Comparison of ENCODE assay signal across 8 cellular contexts in the genomic region with DNA sequence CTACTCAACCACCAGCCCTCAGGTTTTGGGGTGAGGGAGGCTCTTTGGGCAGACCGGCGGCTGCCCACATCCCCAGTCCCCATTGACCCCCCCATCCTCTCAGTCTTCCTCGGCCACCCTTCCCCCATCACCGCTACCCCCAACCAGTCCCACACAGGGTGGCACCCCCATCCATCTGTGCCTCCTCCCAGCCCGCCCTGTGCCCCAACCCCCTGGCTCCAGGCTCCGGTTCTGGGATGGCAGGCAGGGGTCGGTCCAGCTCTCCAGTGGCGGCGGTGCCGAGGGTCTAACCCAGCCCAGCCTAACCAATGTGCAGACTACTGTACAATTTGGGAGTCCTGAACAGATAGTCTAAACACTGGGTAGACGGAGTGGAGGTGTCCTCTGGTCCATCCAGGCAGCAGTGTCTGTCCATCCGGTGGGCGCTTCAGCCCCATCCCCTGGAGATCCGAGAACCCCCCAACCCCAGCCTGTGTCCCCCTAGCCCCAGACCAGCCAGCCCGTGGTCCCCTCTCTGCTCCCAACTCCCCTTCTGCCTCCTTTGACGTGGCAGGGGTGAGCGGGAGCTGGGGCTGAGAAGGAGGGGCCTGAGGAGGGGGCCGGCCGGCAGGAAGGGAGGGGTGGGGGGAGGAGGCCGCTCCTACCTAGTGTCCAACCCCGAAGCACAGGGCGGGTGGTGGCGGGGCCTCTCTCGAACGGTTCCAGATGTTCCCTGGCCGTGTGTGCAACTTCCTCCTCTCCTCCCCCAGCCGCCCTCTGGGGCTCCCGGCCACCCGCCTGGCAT. TPM values are rescaled to one million over a fixed set of nuclear protein-coding genes. Genes with fewer than 3 reads are reported as not detected.
A peak's percentile ranks its signal among the peaks of the same experiment; 100 is the strongest.
DNase-seq lines count a peak whose midpoint lies in the region; ATAC-seq and TF ChIP-seq lines count a peak whose summit lies in the region.

No MANE protein-coding gene starts in this region.

- no peak overlapping the region for H3K27ac Mint-ChIP-seq in endodermal cell
- no peak overlapping the region for H3K27ac Mint-ChIP-seq in Calu3 (ENCODE audit: unreplicated experiment)
- H3K27ac Mint-ChIP-seq in activated naive CD4-positive, alpha-beta T cell treated with anti-CD3 and anti-CD28 coated beads, Interleukin-2, amount 50 U/mL, for 72 hours, result no peak overlapping the region

- peaks cover 9% of the 10 kb centered on the region for H3K36me3 ChIP-seq in endodermal cell (ENCODE audit: control insufficient read depth, insufficient read depth, low read length)
- H3K36me3 ChIP-seq in muscle layer of duodenum (ENCODE audit: control insufficient read depth in 1 of 2, insufficient read depth in 2 of 2, low read length in 2 of 2), result no peaks in the 10 kb centered on the region

- H3K4me3 ChIP-seq in AG09309 (ENCODE audit: control insufficient read depth, low read depth, low read length) (peak overlapping the region; percentile 76), endodermal cell (ENCODE audit: low read length) (no peak overlapping the region), muscle layer of duodenum (ENCODE audit: low read depth in 1 of 2, low read length in 2 of 2) (peak overlapping the region; percentile 19 to 30)

- H3K9me3 Mint-ChIP-seq in endodermal cell (no peaks in the 10 kb centered on the region), Calu3 (ENCODE audit: low read depth, unreplicated experiment) (no peaks in the 10 kb centered on the region)
- H3K9me3 Mint-ChIP-seq in activated naive CD4-positive, alpha-beta T cell treated with anti-CD3 and anti-CD28 coated beads, Interleukin-2, amount 50 U/mL, for 72 hours, result no peaks in the 10 kb centered on the region

- H3K4me3 Mint-ChIP-seq in endodermal cell (no peak overlapping the region), Calu3 (ENCODE audit: low read depth, unreplicated experiment) (no peak overlapping the region)

- CTCF ChIA-PET in Calu3 (lab: Charles Lee), result no interaction called here

- BruUV-seq in Calu3 (replicated peaks; lab: Mats Ljungman, UMichigan), result no TSS peak

- H3K9ac ChIP-seq in endodermal cell (ENCODE audit: extremely low read depth, low read length, poor library complexity, severe bottlenecking), result no peak overlapping the region

- H3K9me3 ChIP-seq in endodermal cell (ENCODE audit: control insufficient read depth, low read length) (no peaks in the 10 kb centered on the region), muscle layer of duodenum (ENCODE audit: control insufficient read depth in 1 of 2, low read length in 2 of 2) (no peaks in the 10 kb centered on the region)

- H3K4me1 ChIP-seq in endodermal cell (ENCODE audit: control insufficient read depth, insufficient read depth, low read length), result no peaks in the 10 kb centered on the region
- H3K4me1 ChIP-seq in muscle layer of duodenum (ENCODE audit: control insufficient read depth in 1 of 2, insufficient read depth in 2 of 2, low read length in 2 of 2), result peaks cover 4 to 18% of the 10 kb centered on the region in 2 donors

- H3K27me3 ChIP-seq in endodermal cell (ENCODE audit: control insufficient read depth, insufficient read depth, low read length, poor library complexity, severe bottlenecking), result no peaks in the 10 kb centered on the region
- no peaks in the 10 kb centered on the region for H3K27me3 ChIP-seq in muscle layer of duodenum (ENCODE audit: low read depth, low read length)

- intact Hi-C loops in Calu3 (cut with micrococcal nuclease; ENCODE audit: unreplicated experiment), result no loop called here

- H3K36me3 Mint-ChIP-seq in endodermal cell (ENCODE audit: low read depth) (no peaks in the 10 kb centered on the region), Calu3 (ENCODE audit: insufficient read depth, unreplicated experiment) (peaks cover 18% of the 10 kb centered on the region)
- no peaks in the 10 kb centered on the region for H3K36me3 Mint-ChIP-seq in activated naive CD4-positive, alpha-beta T cell treated with anti-CD3 and anti-CD28 coated beads, Interleukin-2, amount 50 U/mL, for 72 hours

- no peak for ATAC-seq in GM21367 (IDR thresholded peaks at IDR 0.05; ENCODE audit: unreplicated experiment)
- ATAC-seq in activated naive CD4-positive, alpha-beta T cell treated with anti-CD3 and anti-CD28 coated beads, Interleukin-2, amount 50 U/mL, for 72 hours, result no peak

- no peak overlapping the region for H3K27ac ChIP-seq in endodermal cell (ENCODE audit: low read depth, low read length)
- peak overlapping the region; percentile 16 for H3K27ac ChIP-seq in muscle layer of duodenum (ENCODE audit: low read length)

- TF ChIP-seq CTCF in AG09309 (IDR thresholded peaks at IDR 0.05; ENCODE audit: control insufficient read depth, insufficient read depth, low read depth, low read length, missing control alignments) (no peak), endodermal cell (conservative IDR thresholded peaks at IDR 0.05) (no peak), Calu3 (IDR thresholded peaks at IDR 0.05; ENCODE audit: unreplicated experiment) (no peak)

- H3K4me1 Mint-ChIP-seq in endodermal cell (peaks cover 2% of the 10 kb centered on the region), Calu3 (ENCODE audit: low read depth, unreplicated experiment) (no peaks in the 10 kb centered on the region)

- H3K27me3 Mint-ChIP-seq in endodermal cell (ENCODE audit: insufficient read depth) (peaks cover 12% of the 10 kb centered on the region), Calu3 (ENCODE audit: unreplicated experiment) (no peaks in the 10 kb centered on the region)

- DNase-seq in AG09309 (ENCODE audit: low read depth) (peak; percentile 72), NOMO-1 treated with DMSO at 0.1 percent for 48 hours (lab: John Stamatoyannopoulos, UW; ENCODE audit: unreplicated experiment) (peak; percentile 90), endodermal cell (peak; percentile 79), Calu3 (no peak)
- DNase-seq in effector CD4-positive, alpha-beta T cell, result no peak
- no peak for DNase-seq in activated naive CD4-positive, alpha-beta T cell treated with anti-CD3 and anti-CD28 coated beads, Interleukin-2, amount 50 U/mL, for 72 hours (ENCODE audit: low spot score in 2 of 2)

- WGBS in endodermal cell (ENCODE audit: insufficient coverage in 1 of 2, insufficient read length in 1 of 2), 2 experiments, result 76 to 80% methylated on average over 8 to 24 of the region's 29 CpGs

RNA-seq across cellular contexts. Expression of a gene that starts 31.2 kb away (rescaled TPM):
- total RNA-seq in endodermal cell (100 to 1,000 TPM in 1 of 2 donors, 10 to 100 TPM in 1; 91.9 to 101 TPM), Calu3 (2022) (69.6 and 77.2 TPM in 2 replicates)
- 50.7 TPM for polyA plus RNA-seq in endodermal cell (2013, experiment 1 of 2)
- 43.8 TPM for polyA plus RNA-seq in endodermal cell (2013, experiment 2 of 2)
- total RNA-seq in activated naive CD4-positive, alpha-beta T cell treated with anti-CD3 and anti-CD28 coated beads, Interleukin-2, amount 50 U/mL, for 72 hours, result 10 to 100 TPM; 46.2 to 54.3 TPM

RNA-seq across cellular contexts. Expression of a gene that starts 31.4 kb away (rescaled TPM):
- total RNA-seq in endodermal cell (10 to 100 TPM; 33.4 to 46.9 TPM), Calu3 (2022) (9.6 and 9.7 TPM in 2 replicates)
- 27.5 TPM for polyA plus RNA-seq in endodermal cell (2013, experiment 1 of 2)
- 28.4 TPM for polyA plus RNA-seq in endodermal cell (2013, experiment 2 of 2)
- 10 to 100 TPM; 15.6 to 16.9 TPM for total RNA-seq in activated naive CD4-positive, alpha-beta T cell treated with anti-CD3 and anti-CD28 coated beads, Interleukin-2, amount 50 U/mL, for 72 hours

RNA-seq across cellular contexts. Expression of a gene that starts 41.5 kb away (rescaled TPM):
- 100 to 1,000 TPM in 1 of 2 donors, 10 to 100 TPM in 1; 55.8 to 147 TPM for total RNA-seq in endodermal cell
- polyA plus RNA-seq in endodermal cell (2013, experiment 1 of 2), result 78.9 TPM
- polyA plus RNA-seq in endodermal cell (2013, experiment 2 of 2), result 83.8 TPM
- total RNA-seq in Calu3 (2022), result 30.8 and 40.0 TPM in 2 replicates
- 1 to 10 TPM; 1.6 to 5.1 TPM for total RNA-seq in activated naive CD4-positive, alpha-beta T cell treated with anti-CD3 and anti-CD28 coated beads, Interleukin-2, amount 50 U/mL, for 72 hours

RNA-seq across cellular contexts. Expression of a gene that starts 53.3 kb away (rescaled TPM):
- total RNA-seq in endodermal cell (100 to 1,000 TPM; 115 to 117 TPM), Calu3 (2022) (85.8 and 93.7 TPM in 2 replicates)
- 123 TPM for polyA plus RNA-seq in endodermal cell (2013, experiment 1 of 2)
- 111 TPM for polyA plus RNA-seq in endodermal cell (2013, experiment 2 of 2)
- total RNA-seq in activated naive CD4-positive, alpha-beta T cell treated with anti-CD3 and anti-CD28 coated beads, Interleukin-2, amount 50 U/mL, for 72 hours, result 100 to 1,000 TPM in 1 of 2 donors, 10 to 100 TPM in 1; 60.1 to 111 TPM

Comparison
In these comparisons a context has a peak if more than half of its experiments do, and no peak if none do; other contexts are left out.
1. DNase-seq: peak in AG09309 (single experiment), NOMO-1 treated with DMSO at 0.1 percent for 48 hours (single experiment) and endodermal cell (single experiment); none in effector CD4-positive, alpha-beta T cell (single experiment), Calu3 (single experiment) and activated naive CD4-positive, alpha-beta T cell treated with anti-CD3 and anti-CD28 coated beads, Interleukin-2, amount 50 U/mL, for 72 hours (0 of 2).